In genomic region chr13:108215428-108215827, GRCh38 we compare ENCODE assay signal across 8 cellular contexts. TPM values are rescaled to one million over a fixed set of nuclear protein-coding genes. Genes with fewer than 3 reads are reported as not detected.
DNase-seq lines count a peak whose midpoint lies in the region; ATAC-seq and TF ChIP-seq lines count a peak whose summit lies in the region.

LIG4 (minus strand) TSS chr13:108215536; CDS start chr13:108211268, 4,268 bp downstream.

- peak within 1 kb of the TSS; percentile 28 for H2AFZ ChIP-seq in MM.1S (ENCODE audit: low read length)
- H2AFZ ChIP-seq in neural progenitor cell (replicated peaks), result peak within 1 kb of the TSS; percentile 87

- no peaks in the 10 kb centered on the region for H3K9me3 Mint-ChIP-seq in neural progenitor cell

- H3K36me3 ChIP-seq in HAP-1 (replicated peaks), result 0 out of 2 replicates have a peak, but pooled peaks cover 6% of the 10 kb centered on the region
- H3K36me3 ChIP-seq in MM.1S (replicated peaks; ENCODE audit: insufficient read depth, low read length), result no peaks in the 10 kb centered on the region
- no peaks in the 10 kb centered on the region for H3K36me3 ChIP-seq in neural progenitor cell
- H3K36me3 ChIP-seq in stomach smooth muscle (ENCODE audit: control insufficient read depth in 2 of 2, insufficient read depth in 2 of 2, low read length in 2 of 2), result peaks cover 0 to 1% of the 10 kb centered on the region in 2 donors

- H4K20me1 ChIP-seq in MM.1S (ENCODE audit: insufficient read depth, low read length) (0 out of 2 replicates have a peak, but pooled peaks cover 2% of the 10 kb centered on the region), neural progenitor cell (ENCODE audit: low read depth) (peaks cover 11% of the 10 kb centered on the region)

- DNase-seq in G401 (ENCODE audit: low spot score) (peak; percentile 87), HAP-1 (ENCODE audit: low spot score in 2 of 2) (peak; percentile 86 to 91), MM.1S (peak; percentile 89), SHP77 treated with DMSO at 0.1 percent for 48 hours (lab: John Stamatoyannopoulos, UW) (peak; percentile 97), activated gamma-delta T cell treated with Interleukin-2 at 50 U/mL for 16 hours (peak; percentile 88), foreskin keratinocyte (peak; percentile 61 to 78), neural progenitor cell (ENCODE audit: low spot score) (peak; percentile 98)

- peak within 1 kb of the TSS; percentile 16 for H3K4me3 ChIP-seq in HAP-1
- H3K4me3 ChIP-seq in MM.1S (ENCODE audit: low read length), result peak within 1 kb of the TSS; percentile 52
- peak within 1 kb of the TSS; percentile 58 for H3K4me3 ChIP-seq in neural progenitor cell
- H3K4me3 ChIP-seq in stomach smooth muscle (ENCODE audit: low read length in 2 of 2), result peak within 1 kb of the TSS; percentile 73 to 78

- TF ChIP-seq CTCF in MM.1S (IDR thresholded peaks at IDR 0.05; ENCODE audit: low read length) (no peak), foreskin keratinocyte (conservative IDR thresholded peaks at IDR 0.05) (no peak), neural progenitor cell (IDR thresholded peaks at IDR 0.05) (no peak)

- no peaks in the 10 kb centered on the region for H3K9me2 ChIP-seq in MM.1S (replicated peaks; ENCODE audit: insufficient read depth, low read length)

- H3K79me2 ChIP-seq in MM.1S (ENCODE audit: low read length) (peaks cover 30% of the 10 kb centered on the region), neural progenitor cell (ENCODE audit: low read depth) (peaks cover 30% of the 10 kb centered on the region)

- peaks cover 11% of the 10 kb centered on the region for H3K4me1 ChIP-seq in HAP-1
- peaks cover 7% of the 10 kb centered on the region for H3K4me1 ChIP-seq in MM.1S (ENCODE audit: low read length)
- peaks cover 15% of the 10 kb centered on the region for H3K4me1 ChIP-seq in foreskin keratinocyte
- H3K4me1 ChIP-seq in neural progenitor cell, result peaks cover 13% of the 10 kb centered on the region
- peaks cover 11% of the 10 kb centered on the region for H3K4me1 ChIP-seq in stomach smooth muscle (ENCODE audit: control insufficient read depth, insufficient read depth, low read length)

- H3K9me3 ChIP-seq in HAP-1, result no peaks in the 10 kb centered on the region
- no peaks in the 10 kb centered on the region for H3K9me3 ChIP-seq in MM.1S (replicated peaks; ENCODE audit: insufficient read depth, low read length)
- H3K9me3 ChIP-seq in neural progenitor cell (ENCODE audit: low read depth), result no peaks in the 10 kb centered on the region
- no peaks in the 10 kb centered on the region for H3K9me3 ChIP-seq in stomach smooth muscle (ENCODE audit: control insufficient read depth in 2 of 2, low read length in 2 of 2)

- no peak within 1 kb of the TSS; the same call in 1 of the 2 replicates for H3K27ac ChIP-seq in MM.1S (ENCODE audit: low read length)
- peak within 1 kb of the TSS; percentile 26 for H3K27ac ChIP-seq in foreskin keratinocyte
- H3K27ac ChIP-seq in neural progenitor cell, result no peak within 1 kb of the TSS
- no peak within 1 kb of the TSS for H3K27ac ChIP-seq in stomach smooth muscle (ENCODE audit: low read length)

- in situ Hi-C loops in G401 (cut with HindIII; ENCODE audit: low sequenced_read_pairs) (no loop called here), HAP-1 (cut with MboI; ENCODE audit: low sequenced_read_pairs) (no loop called here)

- H3K9ac ChIP-seq in MM.1S (ENCODE audit: low read length) (peak within 1 kb of the TSS; percentile 28; the same call in 1 of the 2 replicates), neural progenitor cell (no peak within 1 kb of the TSS), stomach smooth muscle (ENCODE audit: low read length in 2 of 2) (peak within 1 kb of the TSS; percentile 43 to 70)

- H3K4me1 Mint-ChIP-seq in neural progenitor cell, result peaks cover 32% of the 10 kb centered on the region

- H3K4me3 Mint-ChIP-seq in neural progenitor cell, result peak within 1 kb of the TSS; percentile 94

- H3K4me2 ChIP-seq in MM.1S (ENCODE audit: low read depth, low read length) (peak within 1 kb of the TSS; percentile 56), neural progenitor cell (peak within 1 kb of the TSS; percentile 94)

- peaks cover 9% of the 10 kb centered on the region for H3K36me3 Mint-ChIP-seq in neural progenitor cell

- peak; percentile 74 for ATAC-seq in foreskin keratinocyte

- H3K27me3 ChIP-seq in HAP-1 (ENCODE audit: low read depth) (no peaks in the 10 kb centered on the region), MM.1S (replicated peaks; ENCODE audit: insufficient read depth, low read length) (no peaks in the 10 kb centered on the region), foreskin keratinocyte (no peaks in the 10 kb centered on the region), neural progenitor cell (no peaks in the 10 kb centered on the region), stomach smooth muscle (ENCODE audit: control insufficient read depth in 1 of 2, insufficient read depth in 2 of 2, low read length in 2 of 2) (no peaks in the 10 kb centered on the region)

- peak within 1 kb of the TSS; percentile 83 for H3K27ac Mint-ChIP-seq in neural progenitor cell

- peaks cover 2% of the 10 kb centered on the region for H3K27me3 Mint-ChIP-seq in neural progenitor cell (ENCODE audit: insufficient read depth, low read depth)

- H3F3A ChIP-seq in MM.1S (ENCODE audit: insufficient read depth, low read length), result no peaks in the 10 kb centered on the region
- peaks cover 16% of the 10 kb centered on the region for H3F3A ChIP-seq in neural progenitor cell (ENCODE audit: low read depth)

RNA-seq across cellular contexts. Expression of gene LIG4, which starts in this region (rescaled TPM):
- total RNA-seq in G401 (2014; rRNA removed; shearing (Covaris generic)), result 5.7 and 5.9 TPM in 2 replicates
- total RNA-seq in foreskin keratinocyte (12.1 and 12.2 TPM in 2 replicates), neural progenitor cell (ENCODE audit: low replicate concordance) (8.0 and 16.3 TPM in 2 replicates)
- 2.7 and 3.3 TPM in 2 replicates for polyA plus RNA-seq in foreskin keratinocyte

Comparison
In these comparisons a context has a peak if more than half of its experiments do, and no peak if none do; other contexts are left out.
1. H3K4me3 ChIP-seq: peak in every context shown above with its lines; median percentile 76 in stomach smooth muscle; 58 in neural progenitor cell; 52 in MM.1S; 16 in HAP-1.